ENCODE assay signal across 8 cellular contexts in the genomic region with DNA sequence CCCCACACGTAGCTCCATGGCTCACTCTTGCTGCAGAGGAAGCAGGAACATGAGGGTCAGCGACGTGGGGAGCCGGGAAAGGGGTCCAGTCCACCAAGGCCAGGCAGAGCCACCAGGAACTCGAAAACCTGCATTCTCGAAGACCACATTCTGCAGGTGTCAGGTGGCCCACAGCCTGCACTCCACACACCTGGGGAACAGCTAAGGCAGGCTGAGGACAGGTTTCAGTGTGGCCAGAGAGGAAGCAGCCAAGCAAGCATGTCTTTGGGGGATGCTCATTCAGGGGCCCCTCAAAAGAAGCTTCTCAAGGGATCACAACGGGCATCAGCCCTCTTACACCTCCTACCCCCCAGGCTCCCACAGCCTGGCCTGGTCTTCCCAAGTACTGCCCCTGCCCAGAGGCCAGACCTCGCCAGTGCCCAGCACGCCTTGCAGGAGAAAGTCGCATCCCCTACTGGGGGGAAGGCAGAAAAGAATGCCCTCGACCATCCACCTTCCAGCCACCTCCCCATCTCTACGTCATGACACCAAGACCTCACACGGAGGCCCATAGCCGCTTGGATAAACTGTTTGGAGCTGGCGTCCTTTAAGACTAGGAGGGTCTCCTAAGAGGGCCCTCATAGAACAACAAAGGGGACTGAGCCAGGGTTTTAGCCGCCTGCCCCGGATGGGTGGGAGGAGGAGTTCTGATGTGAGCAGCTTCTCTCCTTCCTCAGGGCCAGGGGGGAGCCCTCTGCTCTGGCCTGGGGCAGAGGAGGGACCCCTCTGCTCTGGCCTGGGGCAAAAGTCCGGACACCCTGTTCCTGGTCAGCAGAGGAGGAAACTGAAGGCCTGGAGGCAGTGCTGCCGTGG. TPM values are rescaled to one million over a fixed set of nuclear protein-coding genes. Genes with fewer than 3 reads are reported as not detected.
DNase-seq lines count a peak whose midpoint lies in the region; ATAC-seq and TF ChIP-seq lines count a peak whose summit lies in the region.

No MANE protein-coding gene starts in this region.

- peak overlapping the region; percentile 33 for H3K4me2 ChIP-seq in mesendoderm (ENCODE audit: low read length)

- peak overlapping the region; percentile 93 for H3K27ac Mint-ChIP-seq in MCF 10A (ENCODE audit: low read depth, unreplicated experiment)

- H2BK120ac ChIP-seq in mesendoderm (ENCODE audit: low read depth, low read length), result no peak overlapping the region

- intact Hi-C loops in heart right ventricle (cut with DNase I) (loop anchor here in 8 of 10 donors (5.0 to 10.0 kb wide), 3 partner anchors 42 to 110 kb away; partner anchors contain the start of genes TMEM184B (in 5 of the 8) and MAFF (in 2 of the 8)), left ventricle myocardium superior (cut with micrococcal nuclease) (no loop called here), MCF 10A (cut with micrococcal nuclease) (no loop called here), aorta (cut with DNase I) (loop anchor here in 1 of 2 donors (10.0 kb wide), 1 partner anchor 110 kb away; the partner anchor contains the start of gene MAFF), left colon (cut with DNase I, micrococcal nuclease) (no loop called here)

- H3K4me3 ChIP-seq in heart right ventricle, result peak overlapping the region in 9 of 10 donors; percentile 75 to 96 (median 89)
- H3K4me3 ChIP-seq in mesendoderm (ENCODE audit: low read length), result no peak overlapping the region
- H3K4me3 ChIP-seq in aorta (ENCODE audit: low read length in 2 of 2), result no peak overlapping the region

- H3K27me3 Mint-ChIP-seq in MCF 10A (ENCODE audit: insufficient read depth, unreplicated experiment), result no peaks in the 10 kb centered on the region

- peaks cover 16% of the 10 kb centered on the region for H3K79me1 ChIP-seq in mesendoderm (ENCODE audit: low read length)

- H4K8ac ChIP-seq in mesendoderm (ENCODE audit: low read depth, low read length), result no peak overlapping the region

- H3K4me3 Mint-ChIP-seq in MCF 10A (ENCODE audit: unreplicated experiment), result peak overlapping the region; percentile 93

- ATAC-seq in heart right ventricle (peak in 2 of 8 donors; percentile 5 to 10), left ventricle myocardium superior (no peak), aorta (ENCODE audit: low FRiP score) (no peak), left colon (no peak)

- H3K4me1 ChIP-seq in heart right ventricle (peaks cover 50 to 86% (median 78%) of the 10 kb centered on the region in 9 donors), mesendoderm (ENCODE audit: control insufficient read depth, low read depth, low read length) (peaks cover 11% of the 10 kb centered on the region), aorta (ENCODE audit: control insufficient read depth in 1 of 2, insufficient read depth in 2 of 2, low read length in 2 of 2) (peaks cover 0 to 2% of the 10 kb centered on the region in 2 donors)

- H2AK5ac ChIP-seq in mesendoderm (ENCODE audit: low read length), result no peak overlapping the region

- H2BK15ac ChIP-seq in mesendoderm (replicated peaks; ENCODE audit: low read depth), result no peak overlapping the region

- H3K9me3 ChIP-seq in heart right ventricle (no peaks in the 10 kb centered on the region), aorta (ENCODE audit: control insufficient read depth, low read length) (no peaks in the 10 kb centered on the region)

- 28 to 32% methylated on average over 19 of the region's 19 CpGs for WGBS in heart right ventricle, 2 donors
- WGBS in mesendoderm (ENCODE audit: extremely low coverage, insufficient coverage, low lambda C conversion rate), result no CpG with 5 or more reads among the region's 19 CpGs
- 21 to 27% methylated on average over 19 of the region's 19 CpGs for WGBS in aorta, 2 donors

- no peak overlapping the region for H3K4ac ChIP-seq in mesendoderm (ENCODE audit: low read depth, low read length)

- H3K27me3 ChIP-seq in heart right ventricle, result no peaks in the 10 kb centered on the region
- H3K27me3 ChIP-seq in mesendoderm (ENCODE audit: insufficient read depth, low read length, poor library complexity), result no peaks in the 10 kb centered on the region
- H3K27me3 ChIP-seq in aorta (ENCODE audit: control insufficient read depth in 1 of 2, insufficient read depth in 2 of 2, low read length in 1 of 2), result no peaks in the 10 kb centered on the region

- peak overlapping the region; percentile 81 for H3K56ac ChIP-seq in mesendoderm (ENCODE audit: low read length)

- no peak overlapping the region for H2BK5ac ChIP-seq in mesendoderm (ENCODE audit: low read length)

- no peaks in the 10 kb centered on the region for H3K9me3 Mint-ChIP-seq in MCF 10A (ENCODE audit: unreplicated experiment)

- H3K79me2 ChIP-seq in mesendoderm (ENCODE audit: control insufficient read depth, insufficient read depth, low read length), result peaks cover 76% of the 10 kb centered on the region

- no peak overlapping the region for H3K23ac ChIP-seq in mesendoderm (ENCODE audit: low read length)

- H3K9ac ChIP-seq in mesendoderm (ENCODE audit: low read length), result peak overlapping the region; percentile 88

- peak in 1 of 2 donors; percentile 27 for DNase-seq in heart right ventricle
- DNase-seq in left ventricle myocardium superior, result no peak
- peak; percentile 52 for DNase-seq in MCF 10A (ENCODE audit: unreplicated experiment)
- DNase-seq in mesendoderm, result peak; percentile 27
- DNase-seq in aorta, result no peak
- no peak for DNase-seq in LoVo (ENCODE audit: low spot score)
- no peak for DNase-seq in left colon
- DNase-seq in kidney glomerular epithelial cell (lab: John Stamatoyannopoulos, UW), result no peak

- peaks cover 53% of the 10 kb centered on the region for H3K36me3 Mint-ChIP-seq in MCF 10A (ENCODE audit: insufficient read depth, unreplicated experiment)

- H3K27ac ChIP-seq in heart right ventricle (peak overlapping the region; percentile 96 to 100 (median 99)), mesendoderm (ENCODE audit: low read depth, low read length) (peak overlapping the region; percentile 33), aorta (ENCODE audit: low read depth in 1 of 2, low read length in 2 of 2) (peak overlapping the region; percentile 46 to 49)

- no peak for TF ChIP-seq CTCF in heart right ventricle (IDR thresholded peaks at IDR 0.05)
- no peak for TF ChIP-seq CTCF in MCF 10A (IDR thresholded peaks at IDR 0.05; ENCODE audit: unreplicated experiment)

- POLR2A ChIA-PET in MCF 10A (lab: Yijun Ruan, JAX), result interaction anchor here (0.6 to 10.0 kb wide), 14 partner anchors 8 to 994 kb away, joined by 3 to 146 read pairs (median 5); partner anchors contain the start of genes KDELR3, MAFF, PLA2G6 and TMEM184B

- H3K36me3 ChIP-seq in heart right ventricle, result peaks cover 0 to 43% (median 7%) of the 10 kb centered on the region in 9 donors
- peaks cover 7% of the 10 kb centered on the region for H3K36me3 ChIP-seq in mesendoderm (ENCODE audit: control insufficient read depth, insufficient read depth, low read length)
- no peaks in the 10 kb centered on the region for H3K36me3 ChIP-seq in aorta (ENCODE audit: control insufficient read depth in 1 of 2, insufficient read depth in 2 of 2, low read length in 1 of 2)

- no peak overlapping the region for H4K5ac ChIP-seq in mesendoderm (ENCODE audit: low read length)

- BruUV-seq in MCF 10A (replicated peaks; lab: Mats Ljungman, UMichigan), result no TSS peak

- peaks cover 57% of the 10 kb centered on the region for H3K4me1 Mint-ChIP-seq in MCF 10A (ENCODE audit: insufficient read depth, unreplicated experiment)

- CTCF ChIA-PET in MCF 10A (lab: Yijun Ruan, JAX), result interaction anchor here (0.7 to 1.6 kb wide), 3 partner anchors 9 to 259 kb away, joined by 3 to 10 read pairs (median 3); no protein-coding TSS in a partner anchor

- H3K18ac ChIP-seq in mesendoderm (ENCODE audit: low read length), result no peak overlapping the region

RNA-seq across cellular contexts. Expression of gene CSNK1E, which starts 2.9 kb away (rescaled TPM):
- 10 to 100 TPM; 64.1 to 88.1 (median 78.6) TPM for total RNA-seq in heart right ventricle
- polyA plus RNA-seq in heart right ventricle, result 10 to 100 TPM; 81.6 to 83.4 TPM
- total RNA-seq in left ventricle myocardium superior, result 72.6 TPM
- 354 and 425 TPM in 2 replicates for total RNA-seq in MCF 10A (2022)
- 124 TPM for polyA plus RNA-seq in mesendoderm (2013, experiment 1 of 2)
- polyA plus RNA-seq in mesendoderm (2013, experiment 2 of 2), result 125 TPM
- 100 to 1,000 TPM; 144 to 167 TPM for total RNA-seq in aorta
- 100 to 1,000 TPM in 1 of 2 donors, 10 to 100 TPM in 1; 37.4 to 160 TPM for polyA plus RNA-seq in aorta
- 10 to 100 TPM; 76.5 to 90.4 TPM for total RNA-seq in left colon

RNA-seq across cellular contexts. Expression of gene TMEM184B, which starts 41.6 kb away (rescaled TPM):
- total RNA-seq in heart right ventricle, result 10 to 100 TPM; 36.2 to 51.6 (median 46.1) TPM
- polyA plus RNA-seq in heart right ventricle, result 10 to 100 TPM; 20.8 to 29.7 TPM
- total RNA-seq in left ventricle myocardium superior, result 42.8 TPM
- 58.7 and 69.1 TPM in 2 replicates for total RNA-seq in MCF 10A (2022)
- polyA plus RNA-seq in mesendoderm (2013, experiment 1 of 2), result 33.7 TPM
- 35.3 TPM for polyA plus RNA-seq in mesendoderm (2013, experiment 2 of 2)
- 10 to 100 TPM; 96.3 to 96.9 TPM for total RNA-seq in aorta
- polyA plus RNA-seq in aorta, result 10 to 100 TPM; 17.2 to 46.8 TPM
- total RNA-seq in left colon, result 10 to 100 TPM; 41.9 to 48.0 TPM

Comparison
In these comparisons a context has a peak if more than half of its experiments do, and no peak if none do; other contexts are left out.
1. intact Hi-C loops: an anchor here in heart right ventricle (5.0 to 10.0 kb wide); none called in left ventricle myocardium superior, MCF 10A and left colon.
2. DNase-seq: peak in MCF 10A (single experiment) and mesendoderm (single experiment); none in left ventricle myocardium superior (single experiment), aorta (0 of 2), LoVo (single experiment), left colon (0 of 2) and kidney glomerular epithelial cell (single experiment).
3. H3K27ac ChIP-seq: peak in every context shown above with its lines; median percentile 99 in heart right ventricle; 48 in aorta; 33 in mesendoderm.
4. H3K4me3 ChIP-seq: peak in heart right ventricle (9 of 10); none in mesendoderm (single experiment) and aorta (0 of 2).